23 cellular contexts compared by ENCODE assay signal in genomic region chr3:17077614-17078013, GRCh38.
DNase-seq lines count a peak whose midpoint lies in the region; ATAC-seq and TF ChIP-seq lines count a peak whose summit lies in the region.
"Had no signal": no experiment of that assay in that cellular context is flagged by ENCODE, and none has a peak within 500 bp of the region (broad histone marks: within the 10 kb centered on the region; RNA-seq: fewer than 3 reads in every experiment).

No MANE protein-coding gene starts in this region.

- H3K27ac ChIP-seq in CD4-positive, alpha-beta T cell (ENCODE audit: low read depth, low read length) = no peak overlapping the region
- H3K27ac ChIP-seq in SJCRH30 = no peak overlapping the region
- H3K27ac ChIP-seq: C4-2B, esophagus squamous epithelium, tibial nerve had no signal

- H3K4me1 ChIP-seq in SJCRH30 = no peaks in the 10 kb centered on the region
- H3K4me1 ChIP-seq: esophagus squamous epithelium, tibial nerve had no signal

- H3K9me3 Mint-ChIP-seq in CD4-positive, alpha-beta T cell = no peaks in the 10 kb centered on the region
- H3K9me3 Mint-ChIP-seq in WTC11 = peaks cover 8% of the 10 kb centered on the region
- no peaks in the 10 kb centered on the region for H3K9me3 Mint-ChIP-seq in natural killer cell treated with Interleukin-12 subunit alpha and Interleukin-12 subunit beta and Interleukin-15 and Interleukin-18, amount 100 ng/mL, for 72 hours
- no peaks in the 10 kb centered on the region for H3K9me3 Mint-ChIP-seq in stimulated activated memory B cell treated with anti-CD40 and anti-IgM and Interleukin-4, amounts not matched to agents 10 μg/mL and 1 μg/mL and 100 μg/mL, for 72 hours
- H3K9me3 Mint-ChIP-seq: central memory CD8-positive, alpha-beta T cell; HFFc6; IgD-negative memory B cell had no signal

- H3K4me1 Mint-ChIP-seq in CD4-positive, alpha-beta T cell (ENCODE audit: low read depth) = peaks cover 52% of the 10 kb centered on the region
- no peaks in the 10 kb centered on the region for H3K4me1 Mint-ChIP-seq in WTC11
- peaks cover 49 to 58% of the 10 kb centered on the region in 2 donors for H3K4me1 Mint-ChIP-seq in natural killer cell treated with Interleukin-12 subunit alpha and Interleukin-12 subunit beta and Interleukin-15 and Interleukin-18, amount 100 ng/mL, for 72 hours (ENCODE audit: low read depth in 2 of 2)
- no peaks in the 10 kb centered on the region for H3K4me1 Mint-ChIP-seq in stimulated activated memory B cell treated with anti-CD40 and anti-IgM and Interleukin-4, amounts not matched to agents 10 μg/mL and 1 μg/mL and 100 μg/mL, for 72 hours

- no peak overlapping the region for H3K4me3 ChIP-seq in SJCRH30
- H3K4me3 ChIP-seq: esophagus squamous epithelium, tibial nerve had no signal

- TF ChIP-seq CTCF in CD4-positive, alpha-beta T cell (IDR thresholded peaks at IDR 0.05) = no peak
- no peak for TF ChIP-seq CTCF in WTC11 (IDR thresholded peaks at IDR 0.05)

- peaks cover 92% of the 10 kb centered on the region for H3K36me3 Mint-ChIP-seq in CD4-positive, alpha-beta T cell (ENCODE audit: low read depth)
- H3K36me3 Mint-ChIP-seq in WTC11 = no peaks in the 10 kb centered on the region
- H3K36me3 Mint-ChIP-seq in natural killer cell treated with Interleukin-12 subunit alpha and Interleukin-12 subunit beta and Interleukin-15 and Interleukin-18, amount 100 ng/mL, for 72 hours = peaks cover 18% of the 10 kb centered on the region
- peaks cover 73% of the 10 kb centered on the region for H3K36me3 Mint-ChIP-seq in stimulated activated memory B cell treated with anti-CD40 and anti-IgM and Interleukin-4, amounts not matched to agents 10 μg/mL and 1 μg/mL and 100 μg/mL, for 72 hours

- H3K27me3 Mint-ChIP-seq in CD4-positive, alpha-beta T cell = no peaks in the 10 kb centered on the region
- H3K27me3 Mint-ChIP-seq in WTC11 (ENCODE audit: low read depth) = no peaks in the 10 kb centered on the region
- no peaks in the 10 kb centered on the region for H3K27me3 Mint-ChIP-seq in natural killer cell treated with Interleukin-12 subunit alpha and Interleukin-12 subunit beta and Interleukin-15 and Interleukin-18, amount 100 ng/mL, for 72 hours
- H3K27me3 Mint-ChIP-seq in stimulated activated memory B cell treated with anti-CD40 and anti-IgM and Interleukin-4, amounts not matched to agents 10 μg/mL and 1 μg/mL and 100 μg/mL, for 72 hours = no peaks in the 10 kb centered on the region
- H3K27me3 Mint-ChIP-seq: activated CD4-positive, alpha-beta T cell treated with anti-CD3 and anti-CD28 coated beads for 36 hours; central memory CD8-positive, alpha-beta T cell; IgD-negative memory B cell had no signal

- DNase-seq in CD4-positive, alpha-beta T cell = no peak
- DNase-seq in WTC11 (ENCODE audit: low spot score) = no peak
- DNase-seq in Right ventricle myocardium superior = peak; percentile 54
- no peak for DNase-seq in natural killer cell treated with Interleukin-12 subunit alpha and Interleukin-12 subunit beta and Interleukin-15 and Interleukin-18, amount 100 ng/mL, for 72 hours (ENCODE audit: low spot score)
- no peak for DNase-seq in SJCRH30
- DNase-seq in SW480 (ENCODE audit: low spot score) = no peak
- no peak for DNase-seq in stimulated activated CD4-positive, alpha-beta T cell treated with anti-CD3 and anti-CD28 coated beads, Interleukin-4, amount 100 ng/mL, for 4 hours
- DNase-seq: activated CD4-positive, alpha-beta T cell treated with anti-CD3 and anti-CD28 coated beads for 36 hours; activated gamma-delta T cell treated with Interleukin-2 at 50 U/mL for 16 hours; effector memory CD4-positive, alpha-beta T cell; esophagus squamous epithelium; HFFc6; MM.1S; NCI-H1436 treated with DMSO at 0.1 percent for 48 hours; NCI-H526; occipital lobe; stimulated activated CD4-positive, alpha-beta T cell treated with anti-CD3 and anti-CD28 coated beads, Interleukin-1b, Interleukin-23, amount 100 ng/mL, for 48 hours; stimulated activated naive CD8-positive, alpha-beta T cell treated with anti-CD3 and anti-CD28 coated beads, Interleukin-15, Interleukin-2, amounts not matched to agents 100 U/mL and 50 U/mL, for 24 hours had no signal

- POLR2A ChIA-PET in CD4-positive, alpha-beta T cell (lab: Charles Lee) = no interaction called here
- POLR2A ChIA-PET in WTC11 (lab: Charles Lee) = no interaction called here

- no peak for ATAC-seq in CD4-positive, alpha-beta T cell (ENCODE audit: poor library complexity)
- no peak for ATAC-seq in WTC11
- ATAC-seq in Right ventricle myocardium superior (ENCODE audit: poor library complexity) = peak; percentile 76
- no peak for ATAC-seq in natural killer cell treated with Interleukin-12 subunit alpha and Interleukin-12 subunit beta and Interleukin-15 and Interleukin-18, amount 100 ng/mL, for 72 hours
- ATAC-seq in stimulated activated memory B cell treated with anti-CD40 and anti-IgM and Interleukin-4, amounts not matched to agents 10 μg/mL and 1 μg/mL and 100 μg/mL, for 72 hours = no peak
- ATAC-seq: stimulated activated naive CD8-positive, alpha-beta T cell treated with anti-CD3 and anti-CD28 coated beads, Interleukin-15, Interleukin-2, amounts not matched to agents 100 U/mL and 50 U/mL, for 24 hours had no signal

- intact Hi-C loops in CD4-positive, alpha-beta T cell (cut with DNase I, micrococcal nuclease) = no loop called here
- intact Hi-C loops in Right ventricle myocardium superior (cut with DNase I) = no loop called here

- no peaks in the 10 kb centered on the region for H3K36me3 ChIP-seq in SJCRH30
- H3K36me3 ChIP-seq: esophagus squamous epithelium, tibial nerve had no signal

- CTCF ChIA-PET in CD4-positive, alpha-beta T cell (lab: Charles Lee) = no interaction called here
- CTCF ChIA-PET in WTC11 (lab: Charles Lee) = no interaction called here

- peak overlapping the region; percentile 7 for H3K27ac Mint-ChIP-seq in CD4-positive, alpha-beta T cell
- H3K27ac Mint-ChIP-seq in WTC11 = peak overlapping the region; percentile 64
- peak overlapping the region; percentile 26 to 84 for H3K27ac Mint-ChIP-seq in natural killer cell treated with Interleukin-12 subunit alpha and Interleukin-12 subunit beta and Interleukin-15 and Interleukin-18, amount 100 ng/mL, for 72 hours
- no peak overlapping the region for H3K27ac Mint-ChIP-seq in stimulated activated memory B cell treated with anti-CD40 and anti-IgM and Interleukin-4, amounts not matched to agents 10 μg/mL and 1 μg/mL and 100 μg/mL, for 72 hours
- H3K27ac Mint-ChIP-seq: activated CD4-positive, alpha-beta T cell treated with anti-CD3 and anti-CD28 coated beads for 36 hours; HFFc6 had no signal

- no peaks in the 10 kb centered on the region for H3K9me3 ChIP-seq in CD4-positive, alpha-beta T cell (ENCODE audit: control insufficient read depth, low read length)
- no peaks in the 10 kb centered on the region for H3K9me3 ChIP-seq in SJCRH30 (replicated peaks)
- H3K9me3 ChIP-seq: esophagus squamous epithelium, tibial nerve had no signal

- no peak overlapping the region for H3K4me3 Mint-ChIP-seq in CD4-positive, alpha-beta T cell
- H3K4me3 Mint-ChIP-seq in WTC11 = no peak overlapping the region
- peak overlapping the region; percentile 46 for H3K4me3 Mint-ChIP-seq in natural killer cell treated with Interleukin-12 subunit alpha and Interleukin-12 subunit beta and Interleukin-15 and Interleukin-18, amount 100 ng/mL, for 72 hours
- H3K4me3 Mint-ChIP-seq in stimulated activated memory B cell treated with anti-CD40 and anti-IgM and Interleukin-4, amounts not matched to agents 10 μg/mL and 1 μg/mL and 100 μg/mL, for 72 hours = no peak overlapping the region
- H3K4me3 Mint-ChIP-seq: activated CD4-positive, alpha-beta T cell treated with anti-CD3 and anti-CD28 coated beads for 36 hours; central memory CD8-positive, alpha-beta T cell; HFFc6; IgD-negative memory B cell had no signal

- H3K27me3 ChIP-seq in CD4-positive, alpha-beta T cell (ENCODE audit: control insufficient read depth, insufficient read depth, low read length) = no peaks in the 10 kb centered on the region
- no peaks in the 10 kb centered on the region for H3K27me3 ChIP-seq in SJCRH30
- H3K27me3 ChIP-seq: esophagus squamous epithelium, tibial nerve had no signal

TF ChIP-seq in WTC11, 78 proteins besides CTCF, POLR2A, EP300 and RAD21 (continues in another document):
- no peak for TF ChIP-seq ZNF219 (CRISPR knock-in tag; IDR thresholded peaks at IDR 0.05; ENCODE audit: borderline replicate concordance)
- TF ChIP-seq ZBTB43 (CRISPR knock-in tag; IDR thresholded peaks at IDR 0.05) = no peak
- no peak for TF ChIP-seq FOXJ3 (CRISPR knock-in tag; IDR thresholded peaks at IDR 0.05; ENCODE audit: borderline replicate concordance)
- no peak for TF ChIP-seq ZSCAN18 (CRISPR knock-in tag; IDR thresholded peaks at IDR 0.05)
